17 cellular contexts compared by ENCODE assay signal in genomic region chr11:19437760-19438159, GRCh38.
DNase-seq lines count a peak whose midpoint lies in the region; FAIRE-seq and TF ChIP-seq lines count a peak whose summit lies in the region.
"Had no signal": no experiment of that assay in that cellular context is flagged by ENCODE, and none has a peak within 500 bp of the region (broad histone marks: within the 10 kb centered on the region; RNA-seq: fewer than 3 reads in every experiment).

No MANE protein-coding gene starts in this region.

- TF ChIP-seq CTCF in MCF 10A (IDR thresholded peaks at IDR 0.05; ENCODE audit: unreplicated experiment) (no peak), breast epithelium (IDR thresholded peaks at IDR 0.05) (no peak), GM10266 (IDR thresholded peaks at IDR 0.05; ENCODE audit: control insufficient read depth, insufficient read depth, low read depth, missing control alignments) (no peak)

- peaks cover 36% of the 10 kb centered on the region for H3K4me1 Mint-ChIP-seq in MCF 10A (ENCODE audit: insufficient read depth, unreplicated experiment)

- no TSS peak for BruUV-seq in MCF 10A (replicated peaks; lab: Mats Ljungman, UMichigan)

- H3K27me3 ChIP-seq in breast epithelium, result no peaks in the 10 kb centered on the region

- intact Hi-C loops in MCF 10A (cut with micrococcal nuclease), result loop anchor here (5.0 to 10.0 kb wide), 2 partner anchors 65 to 247 kb away; no protein-coding TSS in a partner anchor
- intact Hi-C loops in breast epithelium (cut with DNase I; ENCODE audit: low total_unique reads), result no loop called here

- H3K4me3 ChIP-seq in breast epithelium, result no peak overlapping the region

- no peaks in the 10 kb centered on the region for H3K9me3 Mint-ChIP-seq in MCF 10A (ENCODE audit: unreplicated experiment)
- H3K9me3 Mint-ChIP-seq: activated B cell treated with CpG ODN at 0.5 μM for 24 hours; activated naive CD8-positive, alpha-beta T cell treated with anti-CD3 and anti-CD28 coated beads, Interleukin-2, amount 50 U/mL, for 24 hours had no signal

- no peak for FAIRE-seq in urothelium cell line (lab: Jason Lieb, UNC)
- FAIRE-seq: A204.1 had no signal

- no peaks in the 10 kb centered on the region for H3K9me3 ChIP-seq in breast epithelium

- H3K36me3 Mint-ChIP-seq in MCF 10A (ENCODE audit: insufficient read depth, unreplicated experiment), result no peaks in the 10 kb centered on the region

- no peaks in the 10 kb centered on the region for H3K4me1 ChIP-seq in breast epithelium
- H3K4me1 ChIP-seq: parathyroid adenoma had no signal

- DNase-seq in MCF 10A (ENCODE audit: unreplicated experiment) (peak; percentile 85), breast epithelium (ENCODE audit: low spot score in 2 of 2) (no peak), SW480 (ENCODE audit: low spot score) (peak; percentile 34), fibroblast of peridontal ligament (ENCODE audit: extremely low read depth) (peak; percentile 93), urothelium cell line (ENCODE audit: low spot score) (peak; percentile 70), GF-D8 (lab: John Stamatoyannopoulos, UW) (no peak), GM10266 (ENCODE audit: extremely low spot score) (no peak)
- no peak for DNase-seq in activated CD4-positive, alpha-beta T cell treated with anti-CD3 and anti-CD28 coated beads for 1 hour
- DNase-seq: activated B cell treated with CpG ODN at 0.5 μM for 24 hours; activated naive CD8-positive, alpha-beta T cell treated with anti-CD3 and anti-CD28 coated beads, Interleukin-2, amount 50 U/mL, for 24 hours; effector memory CD4-positive, alpha-beta T cell; hypothalamus; mesendoderm; NCI-H1048; NCI-H526 had no signal

- peaks cover 11% of the 10 kb centered on the region for H3K27me3 Mint-ChIP-seq in MCF 10A (ENCODE audit: insufficient read depth, unreplicated experiment)
- H3K27me3 Mint-ChIP-seq: activated B cell treated with CpG ODN at 0.5 μM for 24 hours had no signal

- H3K27ac ChIP-seq in breast epithelium, result no peak overlapping the region
- H3K27ac ChIP-seq: parathyroid adenoma had no signal

- H3K4me3 Mint-ChIP-seq in MCF 10A (ENCODE audit: unreplicated experiment), result no peak overlapping the region
- H3K4me3 Mint-ChIP-seq: activated B cell treated with CpG ODN at 0.5 μM for 24 hours; activated naive CD8-positive, alpha-beta T cell treated with anti-CD3 and anti-CD28 coated beads, Interleukin-2, amount 50 U/mL, for 24 hours had no signal

- POLR2A ChIA-PET in MCF 10A (lab: Yijun Ruan, JAX), result interaction anchor here (1.0 kb wide), 1 partner anchor 65 kb away, joined by 3 read pairs; no protein-coding TSS in a partner anchor

- no peak for TF ChIP-seq POLR2A in breast epithelium (IDR thresholded peaks at IDR 0.05)

- H3K27ac Mint-ChIP-seq in MCF 10A (ENCODE audit: low read depth, unreplicated experiment), result no peak overlapping the region
- H3K27ac Mint-ChIP-seq: activated B cell treated with CpG ODN at 0.5 μM for 24 hours; activated naive CD8-positive, alpha-beta T cell treated with anti-CD3 and anti-CD28 coated beads, Interleukin-2, amount 50 U/mL, for 24 hours had no signal

- CTCF ChIA-PET in MCF 10A (lab: Yijun Ruan, JAX), result no interaction called here

- no peaks in the 10 kb centered on the region for H3K36me3 ChIP-seq in breast epithelium

Comparison
In these comparisons a context has a peak if more than half of its experiments do, and no peak if none do; other contexts are left out.
1. DNase-seq: peak in MCF 10A (single experiment), SW480 (single experiment), fibroblast of peridontal ligament (single experiment) and urothelium cell line (single experiment); none in breast epithelium (0 of 2), activated CD4-positive, alpha-beta T cell treated with anti-CD3 and anti-CD28 coated beads for 1 hour (single experiment), GF-D8 (single experiment) and GM10266 (single experiment).